Comparison of ENCODE assay signal across 9 cellular contexts in genomic region chr17:42023524-42024349, GRCh38. TPM values are rescaled to one million over a fixed set of nuclear protein-coding genes. Genes with fewer than 3 reads are reported as not detected.
DNase-seq lines count a peak whose midpoint lies in the region; ATAC-seq and TF ChIP-seq lines count a peak whose summit lies in the region.
"Had no signal": no experiment of that assay in that cellular context is flagged by ENCODE, and none has a peak within 500 bp of the region (broad histone marks: within the 10 kb centered on the region; RNA-seq: fewer than 3 reads in every experiment).

No MANE protein-coding gene starts in this region.

- peaks cover 12% of the 10 kb centered on the region; the same call in 1 of the 2 replicates for H3K79me2 ChIP-seq in OCI-LY7 (ENCODE audit: insufficient read depth, low read depth, low read length)

- H3K36me3 Mint-ChIP-seq in CD14-positive monocyte = peaks cover 27 to 36% of the 10 kb centered on the region in 2 donors
- H3K36me3 Mint-ChIP-seq in neural crest cell (ENCODE audit: low read depth) = peaks cover 9% of the 10 kb centered on the region

- H3K4me3 Mint-ChIP-seq in CD14-positive monocyte = peak overlapping the region; percentile 65 to 82
- H3K4me3 Mint-ChIP-seq in neural crest cell = peak overlapping the region; percentile 31

- no peak overlapping the region for H2AFZ ChIP-seq in OCI-LY7 (ENCODE audit: low read length)

- CTCF ChIA-PET in OCI-LY7 (lab: Charles Lee; ENCODE audit: unreplicated experiment) = no interaction called here

- H3K4me3 ChIP-seq in OCI-LY7 (ENCODE audit: low read depth, low read length, poor library complexity, severe bottlenecking) = no peak overlapping the region

- no peaks in the 10 kb centered on the region for H3K9me3 ChIP-seq in OCI-LY7 (ENCODE audit: low read length)

- peak; percentile 56 for ATAC-seq in esophagus mucosa
- no peak for ATAC-seq in HG03432 (IDR thresholded peaks at IDR 0.05; ENCODE audit: unreplicated experiment)

- H3K27me3 Mint-ChIP-seq in CD14-positive monocyte (ENCODE audit: low read depth in 3 of 3) (peaks cover 0 to 4% (median 2%) of the 10 kb centered on the region in 3 donors), neural crest cell (ENCODE audit: low read depth) (no peaks in the 10 kb centered on the region)

- intact Hi-C loops in CD14-positive monocyte (cut with micrococcal nuclease) = loop anchor here in 1 of 2 donors (2.0 to 10.0 kb wide), 2 partner anchors 93 to 161 kb away; partner anchors contain the start of genes HCRT and KCNH4
- intact Hi-C loops in OCI-LY7 (cut with micrococcal nuclease; ENCODE audit: unreplicated experiment) = loop anchor here (1.0 to 2.0 kb wide), 4 partner anchors 43 to 157 kb away; partner anchors contain the start of genes KCNH4 and ZNF385C

- no TSS peak for BruUV-seq in OCI-LY7 (replicated peaks; lab: Mats Ljungman, UMichigan)

- H3K4me2 ChIP-seq in OCI-LY7 (ENCODE audit: low read length) = no peak overlapping the region

- H3K4me1 ChIP-seq in OCI-LY7 (ENCODE audit: insufficient read depth, low read length, poor library complexity, severe bottlenecking) = peaks cover 31% of the 10 kb centered on the region

- H3K36me3 ChIP-seq in OCI-LY7 (ENCODE audit: insufficient read depth, low read length) = peaks cover 31% of the 10 kb centered on the region

- POLR2A ChIA-PET in OCI-LY7 (lab: Charles Lee) = interaction anchor here (0.6 to 1.0 kb wide), 3 partner anchors 50 to 263 kb away, joined by 3 to 4 read pairs (median 3); no protein-coding TSS in a partner anchor

- peak overlapping the region; percentile 53 for H3K27ac ChIP-seq in OCI-LY7 (ENCODE audit: low read depth, low read length, poor library complexity, severe bottlenecking)

- DNase-seq in CD14-positive monocyte (ENCODE audit: low spot score) (peak; percentile 87), OCI-LY7 (ENCODE audit: low spot score) (no peak), neural crest cell (ENCODE audit: low read depth, low spot score) (no peak), NCI-H2171 (lab: John Stamatoyannopoulos, UW) (no peak), cerebellar nuclear complex (lab: John Stamatoyannopoulos, UW) (no peak)
- no peak for DNase-seq in effector CD8-positive, alpha-beta T cell (lab: John Stamatoyannopoulos, UW)
- DNase-seq: NCI-H774 had no signal

- TF ChIP-seq CTCF in CD14-positive monocyte (IDR thresholded peaks at IDR 0.05) (no peak), OCI-LY7 (conservative IDR thresholded peaks at IDR 0.05; ENCODE audit: low read length) (no peak), neural crest cell (conservative IDR thresholded peaks at IDR 0.05) (no peak)

- H3K9me3 Mint-ChIP-seq in CD14-positive monocyte = peaks cover 0 to 3% (median 0%) of the 10 kb centered on the region in 7 donors
- H3K9me3 Mint-ChIP-seq in neural crest cell = peaks cover 3% of the 10 kb centered on the region

- peak overlapping the region; percentile 93 to 99 (median 98) for H3K27ac Mint-ChIP-seq in CD14-positive monocyte
- H3K27ac Mint-ChIP-seq in neural crest cell (ENCODE audit: unreplicated experiment) = no peak overlapping the region

- no peaks in the 10 kb centered on the region for H4K20me1 ChIP-seq in OCI-LY7 (ENCODE audit: insufficient read depth, low read length)

- H3K9me2 ChIP-seq in OCI-LY7 (ENCODE audit: insufficient read depth, low read length) = no peaks in the 10 kb centered on the region

- H3K4me1 Mint-ChIP-seq in CD14-positive monocyte (peaks cover 79% of the 10 kb centered on the region), neural crest cell (peaks cover 54% of the 10 kb centered on the region)

RNA-seq across cellular contexts. Expression of gene NKIRAS2, which starts 3.8 kb away (rescaled TPM):
- polyA plus RNA-seq in CD14-positive monocyte = 10 to 100 TPM; 51.1 to 69.9 TPM
- total RNA-seq in OCI-LY7 (2014; rRNA removed; shearing (Covaris generic)) = 34.8 and 40.2 TPM in 2 replicates
- total RNA-seq in OCI-LY7 (2022) = 32.8 and 38.1 TPM in 2 replicates
- 30.3 TPM for total RNA-seq in esophagus mucosa
- 59.2 and 60.2 TPM in 2 replicates for total RNA-seq in neural crest cell

RNA-seq across cellular contexts. Expression of gene DNAJC7, which starts 6.5 kb away (rescaled TPM):
- 10 to 100 TPM; 59.6 to 79.7 TPM for polyA plus RNA-seq in CD14-positive monocyte
- total RNA-seq in OCI-LY7 (2014; rRNA removed; shearing (Covaris generic)) = 76.4 and 87.1 TPM in 2 replicates
- 118 and 124 TPM in 2 replicates for total RNA-seq in OCI-LY7 (2022)
- total RNA-seq in esophagus mucosa = 75.5 TPM
- total RNA-seq in neural crest cell = 126 and 138 TPM in 2 replicates

RNA-seq across cellular contexts. Expression of gene C17orf113, which starts 26.7 kb away (rescaled TPM):
- under 1 TPM; 0.20 to 0.28 TPM for polyA plus RNA-seq in CD14-positive monocyte
- total RNA-seq in OCI-LY7 (2014; rRNA removed; shearing (Covaris generic)) = 0.10 and 0.25 TPM in 2 replicates
- total RNA-seq in OCI-LY7 (2022) = 0.25 TPM in 1 of 2 replicates, not detected in the other
- total RNA-seq in esophagus mucosa = 0.48 TPM
- total RNA-seq in neural crest cell = 2.0 and 2.2 TPM in 2 replicates

RNA-seq across cellular contexts. Expression of gene CNP, which starts 57.1 kb away (rescaled TPM):
- 10 to 100 TPM; 47.0 to 50.2 TPM for polyA plus RNA-seq in CD14-positive monocyte
- total RNA-seq in OCI-LY7 (2014; rRNA removed; shearing (Covaris generic)) = 33.8 and 34.1 TPM in 2 replicates
- total RNA-seq in OCI-LY7 (2022) (43.9 and 50.6 TPM in 2 replicates), esophagus mucosa (89.9 TPM), neural crest cell (213 and 230 TPM in 2 replicates)
